In the genomic region with DNA sequence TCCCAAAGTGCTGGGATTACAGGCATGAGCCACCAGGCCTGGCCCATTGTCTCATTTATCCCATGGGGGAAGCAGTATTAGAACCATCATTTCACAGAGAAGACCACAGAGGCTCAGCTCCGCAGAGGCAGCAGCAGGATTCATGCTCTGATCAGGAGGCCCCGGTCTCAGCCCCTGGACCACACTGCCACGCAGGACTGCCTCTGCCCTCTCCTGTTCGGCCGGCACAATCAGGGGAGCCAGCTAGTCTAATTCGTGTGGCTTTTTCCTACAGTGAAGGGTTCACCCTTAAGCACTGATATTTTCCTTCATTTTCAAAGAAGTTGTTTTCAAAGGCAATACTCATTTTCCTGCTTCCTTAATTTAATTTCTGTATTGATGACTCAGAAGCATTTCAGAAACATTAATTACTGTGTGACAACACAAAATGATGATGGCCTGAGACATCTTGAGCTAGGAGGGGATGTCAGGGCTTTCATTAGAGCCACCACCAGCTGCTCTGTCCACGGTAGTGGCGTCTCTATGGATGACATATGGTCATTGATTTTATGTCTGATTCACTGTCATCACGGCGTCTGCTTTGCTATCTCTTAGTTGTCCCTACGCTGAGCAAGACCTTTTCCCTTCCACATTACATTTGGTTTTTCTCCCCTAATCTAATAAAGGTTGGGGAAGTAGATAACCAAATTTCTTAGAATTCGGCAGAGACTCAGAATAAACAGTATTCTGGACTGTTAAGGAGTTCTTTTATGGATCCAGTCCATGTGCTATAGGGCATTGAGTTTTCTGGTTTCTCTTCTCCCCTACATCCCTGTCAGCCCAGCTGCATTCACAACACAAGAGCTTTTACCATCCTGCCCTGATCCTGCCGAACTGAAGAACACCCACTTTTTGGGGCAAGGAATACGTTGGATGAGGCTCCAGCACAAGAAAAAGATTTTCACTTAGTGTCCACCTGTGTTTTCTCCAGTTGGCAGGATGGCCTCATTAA, we compare ENCODE assay signal across 1 cellular context.
TF ChIP-seq lines count a peak whose summit lies in the region.

No MANE protein-coding gene starts in this region.

TF ChIP-seq in SK-N-SH treated with all-trans-retinoic acid at 6 μM for 48 hours, 23 proteins besides CTCF, POLR2A, EP300 and RAD21 (continued from another document):
- TF ChIP-seq PPARA (CRISPR knock-in tag; IDR thresholded peaks at IDR 0.05; ENCODE audit: borderline replicate concordance) (no peak), TCF4 (CRISPR knock-in tag; IDR thresholded peaks at IDR 0.05; ENCODE audit: borderline replicate concordance) (peak; percentile 79), SNAI2 (CRISPR knock-in tag; IDR thresholded peaks at IDR 0.05) (no peak), ZFP3 (CRISPR knock-in tag; IDR thresholded peaks at IDR 0.05) (0 out of 2 replicates have a peak, but pooled peaks have one; percentile 24)
- TF ChIP-seq, protein P1, sequence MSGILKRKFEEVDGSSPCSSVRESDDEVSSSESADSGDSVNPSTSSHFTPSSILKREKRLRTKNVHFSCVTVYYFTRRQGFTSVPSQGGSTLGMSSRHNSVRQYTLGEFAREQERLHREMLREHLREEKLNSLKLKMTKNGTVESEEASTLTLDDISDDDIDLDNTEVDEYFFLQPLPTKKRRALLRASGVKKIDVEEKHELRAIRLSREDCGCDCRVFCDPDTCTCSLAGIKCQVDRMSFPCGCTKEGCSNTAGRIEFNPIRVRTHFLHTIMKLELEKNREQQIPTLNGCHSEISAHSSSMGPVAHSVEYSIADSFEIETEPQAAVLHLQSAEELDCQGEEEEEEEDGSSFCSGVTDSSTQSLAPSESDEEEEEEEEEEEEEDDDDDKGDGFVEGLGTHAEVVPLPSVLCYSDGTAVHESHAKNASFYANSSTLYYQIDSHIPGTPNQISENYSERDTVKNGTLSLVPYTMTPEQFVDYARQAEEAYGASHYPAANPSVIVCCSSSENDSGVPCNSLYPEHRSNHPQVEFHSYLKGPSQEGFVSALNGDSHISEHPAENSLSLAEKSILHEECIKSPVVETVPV (CRISPR knock-in tag; IDR thresholded peaks at IDR 0.05): peak; percentile 11; the same call in 1 of the 2 replicates
